Comparison of ENCODE assay signal across 8 cellular contexts in the genomic region with DNA sequence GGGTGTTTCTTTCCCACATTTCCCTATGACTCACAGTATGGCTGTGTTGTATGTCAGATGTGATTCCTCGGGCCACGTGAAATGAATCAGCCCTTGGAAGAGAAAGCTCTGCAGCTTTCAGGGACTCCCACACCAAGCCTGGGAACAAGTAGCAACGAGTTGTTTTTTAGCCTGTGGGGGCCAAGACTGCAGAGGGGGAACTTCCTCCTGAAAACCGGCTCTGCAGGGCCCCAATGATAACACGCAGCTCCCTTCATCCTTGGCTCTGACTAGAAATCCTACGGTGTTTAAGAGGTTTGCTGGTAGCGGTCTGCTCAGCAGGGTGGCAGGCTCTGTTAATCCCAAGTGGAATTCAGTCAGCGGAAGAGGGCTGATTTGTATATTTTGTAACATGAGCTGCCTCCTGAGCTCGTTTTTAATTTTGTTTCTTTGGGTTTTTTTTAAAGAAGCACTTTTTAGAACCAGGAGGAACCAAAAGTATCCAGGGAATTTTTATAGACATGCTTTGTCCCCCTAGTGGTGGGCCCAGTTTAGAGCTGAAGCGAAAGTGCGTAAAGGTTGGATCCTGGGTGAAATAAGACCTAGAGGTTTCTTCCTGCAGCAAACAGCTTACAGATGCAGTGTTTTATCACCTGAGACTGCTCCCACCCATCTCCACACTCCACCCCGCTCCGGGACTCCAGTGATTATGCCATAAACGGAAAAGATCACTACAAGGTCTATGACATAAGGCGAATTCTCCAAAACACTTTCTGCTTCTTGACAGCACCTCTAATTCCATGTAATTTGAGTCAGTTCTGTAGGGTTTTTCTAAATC. TPM values are rescaled to one million over a fixed set of nuclear protein-coding genes. Genes with fewer than 3 reads are reported as not detected.
DNase-seq lines count a peak whose midpoint lies in the region; ATAC-seq and TF ChIP-seq lines count a peak whose summit lies in the region.

No MANE protein-coding gene starts in this region.

- no peaks in the 10 kb centered on the region for H3K79me2 ChIP-seq in smooth muscle cell (ENCODE audit: low read depth)

- H3K4me1 ChIP-seq in smooth muscle cell (ENCODE audit: low read depth) = peaks cover 18% of the 10 kb centered on the region

- H4K20me1 ChIP-seq in smooth muscle cell (ENCODE audit: low read depth) = no peaks in the 10 kb centered on the region

- peak overlapping the region; percentile 52 for H3K9ac ChIP-seq in smooth muscle cell (ENCODE audit: low read depth)

- no peak for ATAC-seq in GM18861 (IDR thresholded peaks at IDR 0.05; ENCODE audit: unreplicated experiment)
- no peak for ATAC-seq in GM19351 (IDR thresholded peaks at IDR 0.05; ENCODE audit: unreplicated experiment)
- ATAC-seq in GM21619 (IDR thresholded peaks at IDR 0.05; ENCODE audit: unreplicated experiment) = no peak

- peak overlapping the region; percentile 62 for H2AFZ ChIP-seq in smooth muscle cell (ENCODE audit: low read depth)

- H3K27me3 ChIP-seq in brain microvascular endothelial cell (replicated peaks) (no peaks in the 10 kb centered on the region), smooth muscle cell (ENCODE audit: low read depth) (no peaks in the 10 kb centered on the region)

- WGBS in smooth muscle cell (ENCODE audit: low lambda C conversion rate) = 6% methylated on average over 15 of the region's 15 CpGs

- H3K27ac ChIP-seq in brain microvascular endothelial cell (peak overlapping the region; percentile 100), smooth muscle cell (ENCODE audit: low read depth) (peak overlapping the region; percentile 82)

- H3K36me3 ChIP-seq in brain microvascular endothelial cell (replicated peaks) (no peaks in the 10 kb centered on the region), smooth muscle cell (ENCODE audit: low read depth) (no peaks in the 10 kb centered on the region)

- no peaks in the 10 kb centered on the region for H3K9me3 ChIP-seq in smooth muscle cell (replicated peaks; ENCODE audit: low read depth)

- H3F3A ChIP-seq in smooth muscle cell (ENCODE audit: low read depth) = peaks cover 16% of the 10 kb centered on the region

- H3K4me2 ChIP-seq in smooth muscle cell = peak overlapping the region; percentile 74

- H3K4me3 ChIP-seq in brain microvascular endothelial cell (ENCODE audit: low read depth, low read length) (peak overlapping the region; percentile 50), smooth muscle cell (peak overlapping the region; percentile 41)

- TF ChIP-seq CTCF in brain microvascular endothelial cell (IDR thresholded peaks at IDR 0.05; ENCODE audit: low read depth, low read length, missing control alignments) (peak; percentile 82), smooth muscle cell (IDR thresholded peaks at IDR 0.05; ENCODE audit: borderline replicate concordance, insufficient read depth, poor library complexity, severe bottlenecking) (peak; percentile 82)

- in situ Hi-C loops in brain microvascular endothelial cell (cut with HindIII; ENCODE audit: low pct_ligation_motif_present, low sequenced_read_pairs) = no loop called here

- peak; percentile 88 for DNase-seq in GM03348 (ENCODE audit: low spot score)
- peak; percentile 54 for DNase-seq in NCI-H146 (lab: John Stamatoyannopoulos, UW)
- DNase-seq in brain microvascular endothelial cell = peak; percentile 97
- peak; percentile 84 for DNase-seq in iPS-NIHi7 (ENCODE audit: extremely low spot score)
- peak; percentile 28 for DNase-seq in smooth muscle cell (lab: John Stamatoyannopoulos, UW; ENCODE audit: unreplicated experiment)

RNA-seq across cellular contexts. Expression of a gene that starts 48.8 kb away (rescaled TPM):
- total RNA-seq in smooth muscle cell = 120 TPM in 2 replicates
- 35.1 and 117 TPM in 2 replicates for polyA plus RNA-seq in smooth muscle cell

Comparison
In these comparisons a context has a peak if more than half of its experiments do, and no peak if none do; other contexts are left out.
1. DNase-seq: peak in every context shown above with its lines; median percentile 97 in brain microvascular endothelial cell; 88 in GM03348; 84 in iPS-NIHi7; 54 in NCI-H146; 28 in smooth muscle cell.